ENCODE assay signal across 8 cellular contexts in the genomic region with DNA sequence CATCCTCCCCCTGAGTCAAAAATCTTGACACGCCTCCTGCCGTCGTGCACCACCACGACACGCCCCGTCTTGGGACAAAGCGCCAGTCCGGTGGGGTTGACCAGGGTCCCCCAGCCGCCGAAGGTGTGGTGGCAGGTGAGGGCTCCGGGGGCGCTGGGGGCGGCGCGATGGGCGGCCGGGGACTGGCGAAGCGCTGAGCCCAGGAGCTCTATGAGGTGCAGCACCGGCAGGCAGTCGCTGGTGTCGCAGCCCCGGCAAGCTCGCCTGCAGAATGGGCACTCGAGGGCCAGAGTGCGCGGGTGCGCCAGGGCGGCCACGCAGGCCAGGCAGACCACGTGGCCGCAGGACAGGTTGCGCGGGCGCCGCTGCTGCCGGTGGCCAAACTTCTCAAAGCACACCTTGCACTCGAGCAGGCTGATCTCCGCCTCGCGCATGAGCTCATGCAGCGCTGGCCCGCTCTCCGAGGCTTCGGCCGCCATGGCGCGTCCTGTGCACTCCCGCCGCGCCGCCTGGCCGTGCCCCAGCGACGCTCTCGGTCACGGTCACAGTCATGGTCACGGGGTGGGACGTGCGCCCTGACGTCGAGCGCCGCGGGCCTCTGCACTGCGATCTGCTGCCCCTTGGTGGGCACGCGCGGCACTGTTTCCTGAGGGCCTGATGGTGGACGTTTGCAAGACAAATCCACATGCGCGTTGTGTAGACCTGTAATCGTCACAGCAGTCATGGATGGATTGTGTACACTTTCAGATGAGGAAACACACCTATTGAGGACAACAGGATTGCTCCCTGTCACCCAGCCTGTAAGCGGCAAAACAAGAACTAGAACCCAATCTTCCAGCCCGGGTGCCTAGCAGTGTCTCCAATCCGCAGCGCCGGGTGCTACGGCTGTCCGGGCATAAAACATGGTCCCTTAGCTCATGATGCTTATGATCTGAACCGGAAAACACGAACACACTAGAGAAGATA. TPM values are rescaled to one million over a fixed set of nuclear protein-coding genes. Genes with fewer than 3 reads are reported as not detected.
A peak's percentile ranks its signal among the peaks of the same experiment; 100 is the strongest.
DNase-seq lines count a peak whose midpoint lies in the region; ATAC-seq and TF ChIP-seq lines count a peak whose summit lies in the region.

NHLRC1 (minus strand) TSS at position 550 of the 966 bp plus-strand sequence; CDS start at position 479, 71 bp downstream.

- H3K27ac Mint-ChIP-seq in central memory CD8-positive, alpha-beta T cell (ENCODE audit: low read depth) = no peak within 1 kb of the TSS

- H3K4me1 ChIP-seq in spleen = peaks cover 0 to 14% (median 9%) of the 10 kb centered on the region in 6 donors

- peak within 1 kb of the TSS; percentile 75 for H3K4me3 Mint-ChIP-seq in central memory CD8-positive, alpha-beta T cell

- intact Hi-C loops in spleen (cut with DNase I; ENCODE audit: low total_unique reads) = no loop called here

- WGBS in spleen, 5 donors = 19 to 48% (median 22%) methylated on average over 23 to 82 of the region's 82 CpGs

- peak within 1 kb of the TSS in 3 of 8 donors; percentile 48 to 66 (median 51) for H3K27ac ChIP-seq in spleen

- peaks cover 9% of the 10 kb centered on the region for H3K4me1 Mint-ChIP-seq in central memory CD8-positive, alpha-beta T cell

- peak; percentile 99 for ATAC-seq in HG02571 (IDR thresholded peaks at IDR 0.05; ENCODE audit: unreplicated experiment)
- peak; percentile 97 to 98 for ATAC-seq in activated CD4-positive, CD25-positive, alpha-beta regulatory T cell treated with anti-CD3 and anti-CD28 coated beads, Interleukin-2, amount 50 U/mL, for 24 hours
- peak; percentile 93 for ATAC-seq in central memory CD8-positive, alpha-beta T cell (replicated peaks; ENCODE audit: extremely low read depth, poor library complexity, severe bottlenecking)

- H3K36me3 Mint-ChIP-seq in central memory CD8-positive, alpha-beta T cell (ENCODE audit: insufficient read depth) = no peaks in the 10 kb centered on the region

- H3K4me3 ChIP-seq in GM12864 (ENCODE audit: low read depth, low read length) = peak within 1 kb of the TSS; percentile 48
- peak within 1 kb of the TSS; percentile 26 to 77 (median 52) for H3K4me3 ChIP-seq in spleen

- H3K27me3 Mint-ChIP-seq in central memory CD8-positive, alpha-beta T cell = peaks cover 21% of the 10 kb centered on the region

- no peaks in the 10 kb centered on the region for H3K27me3 ChIP-seq in spleen (replicated peaks in 1 of 7)

- no peaks in the 10 kb centered on the region for H3K36me3 ChIP-seq in spleen

- no peaks in the 10 kb centered on the region for H3K9me3 Mint-ChIP-seq in central memory CD8-positive, alpha-beta T cell

- DNase-seq in GM12864 (ENCODE audit: low read depth) (peak; percentile 27), NCI-H1417 treated with DMSO at 0.1 percent for 48 hours (lab: John Stamatoyannopoulos, UW) (peak; percentile 60), islet precursor cell (peak; percentile 89), spleen (peak; percentile 96), KG1 (lab: John Stamatoyannopoulos, UW) (no peak)
- peak; percentile 50 to 52 for DNase-seq in central memory CD8-positive, alpha-beta T cell (ENCODE audit: low spot score in 2 of 2)

- peaks cover 0 to 13% (median 0%) of the 10 kb centered on the region in 8 donors for H3K9me3 ChIP-seq in spleen

- TF ChIP-seq CTCF in GM12864 (IDR thresholded peaks at IDR 0.05; ENCODE audit: low read depth, low read length, missing control alignments) = peak; percentile 74
- peak; percentile 81 to 95 (median 91) for TF ChIP-seq CTCF in spleen (IDR thresholded peaks at IDR 0.05 in 8 of 11, conservative IDR thresholded peaks at IDR 0.05 in 3 of 11)

- no peak for TF ChIP-seq POLR2A in spleen (IDR thresholded peaks at IDR 0.05)

RNA-seq across cellular contexts. Expression of gene NHLRC1, which starts in this region (rescaled TPM):
- total RNA-seq in spleen = 1 to 10 TPM in 5 of 7 donors, under 1 TPM in 2; 0.79 to 3.4 (median 1.1) TPM
- 1 to 10 TPM; 1.4 to 2.4 (median 1.5) TPM for polyA plus RNA-seq in spleen
